Comparison of ENCODE assay signal across 6 cellular contexts in genomic region chr7:39153113-39153512, GRCh38.
"Had no signal": no experiment of that assay in that cellular context is flagged by ENCODE, and none has a peak within 500 bp of the region (broad histone marks: within the 10 kb centered on the region; RNA-seq: fewer than 3 reads in every experiment).

No MANE protein-coding gene starts in this region.

- H2AFZ ChIP-seq: GM23248, GM23338 had no signal

- H3K9me3 ChIP-seq: HAP-1 had no signal

- DNase-seq: GOT3, HCEC 1CT, HFFc6 had no signal

- H3K4me2 ChIP-seq: GM23338 had no signal

- H3K27ac ChIP-seq: GM23248 had no signal

- H3K36me3 ChIP-seq: HAP-1 had no signal

- H3K9ac ChIP-seq: GM23248 had no signal

- H3K4me3 ChIP-seq: GM23248, GM23338, HAP-1 had no signal
